Comparison of ENCODE assay signal across 18 cellular contexts in the genomic region with DNA sequence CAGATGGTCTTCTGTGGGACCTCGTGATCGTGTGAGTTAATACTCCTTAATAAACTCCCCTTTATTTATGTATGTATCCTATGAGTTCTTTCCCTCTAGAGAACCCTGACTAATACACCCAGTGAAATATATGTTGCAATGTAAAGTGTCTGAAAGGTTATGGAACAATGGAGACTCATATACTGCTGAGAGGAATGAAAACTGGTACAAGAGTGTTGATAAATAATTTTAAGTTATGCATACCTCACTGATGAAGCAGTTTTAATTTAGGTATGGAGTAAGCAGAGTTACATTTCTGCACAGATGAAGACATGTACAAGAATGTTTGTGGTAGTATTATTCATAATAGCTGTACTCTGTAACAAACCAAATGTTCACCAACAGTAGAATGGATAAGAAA.
DNase-seq lines count a peak whose midpoint lies in the region; ATAC-seq, FAIRE-seq and TF ChIP-seq lines count a peak whose summit lies in the region.
"Had no signal": no experiment of that assay in that cellular context is flagged by ENCODE, and none has a peak within 500 bp of the region (broad histone marks: within the 10 kb centered on the region; RNA-seq: fewer than 3 reads in every experiment).

No MANE protein-coding gene starts in this region.

- H3K36me3 ChIP-seq in RWPE2 (ENCODE audit: low read depth) (no peaks in the 10 kb centered on the region), keratinocyte (ENCODE audit: control insufficient read depth in 2 of 2, extremely low read depth in 1 of 2, insufficient read depth in 2 of 2, low read length in 2 of 2) (no peaks in the 10 kb centered on the region)
- H3K36me3 ChIP-seq: HAP-1 had no signal

- H3K27ac ChIP-seq in RWPE2 (ENCODE audit: poor library complexity, severe bottlenecking) (no peak overlapping the region), keratinocyte (ENCODE audit: control insufficient read depth, insufficient read depth, low read length) (peak overlapping the region; percentile 41)

- H3K9me1 ChIP-seq in keratinocyte (ENCODE audit: control insufficient read depth, extremely low read depth, insufficient read depth, low read length): no peaks in the 10 kb centered on the region

- H3K4me2 ChIP-seq in keratinocyte (ENCODE audit: control insufficient read depth, extremely low read depth, insufficient read depth, low read depth, low read length): no peak overlapping the region

- H3K9ac ChIP-seq in keratinocyte (ENCODE audit: control insufficient read depth, extremely low read depth, insufficient read depth, low read length): no peak overlapping the region

- FAIRE-seq in keratinocyte (lab: Jason Lieb, UNC): no peak
- FAIRE-seq: GM12891, GM18507, H54 had no signal

- no peak for DNase-seq in RWPE2 (ENCODE audit: low spot score)
- DNase-seq in epithelial cell of esophagus (ENCODE audit: low read depth): peak; percentile 76
- DNase-seq in keratinocyte (ENCODE audit: low read depth, low spot score): no peak
- no peak for DNase-seq in NCI-H2107 (lab: John Stamatoyannopoulos, UW)
- DNase-seq in activated CD4-positive, CD25-positive, alpha-beta regulatory T cell (lab: John Stamatoyannopoulos, UW): no peak
- DNase-seq: C1 segment of cervical spinal cord; Calu3; CD4-positive, alpha-beta memory T cell; DMS53; DMS79 treated with DMSO at 0.1 percent for 48 hours; GF-D8; GOT3; HFFc6 had no signal

- H3K4me3 ChIP-seq in RWPE2 (ENCODE audit: severe bottlenecking) (no peak overlapping the region), epithelial cell of esophagus (ENCODE audit: low read length) (no peak overlapping the region), keratinocyte (ENCODE audit: control insufficient read depth in 2 of 3, extremely low read depth in 1 of 3, insufficient read depth in 2 of 3, low read depth in 1 of 3, low read length in 3 of 3) (no peak overlapping the region)
- H3K4me3 ChIP-seq: HAP-1 had no signal

- H4K20me1 ChIP-seq in keratinocyte (ENCODE audit: control insufficient read depth, extremely low read depth, insufficient read depth, low read length): no peaks in the 10 kb centered on the region

- H2AFZ ChIP-seq in keratinocyte (ENCODE audit: control insufficient read depth, low read length): no peak overlapping the region

- H3K9me3 ChIP-seq in RWPE2 (ENCODE audit: severe bottlenecking): no peaks in the 10 kb centered on the region
- H3K9me3 ChIP-seq in keratinocyte (ENCODE audit: control insufficient read depth, low read depth, low read length): no peaks in the 10 kb centered on the region
- H3K9me3 ChIP-seq: HAP-1 had no signal

- no peaks in the 10 kb centered on the region for H3K4me1 ChIP-seq in RWPE2 (ENCODE audit: insufficient read depth, poor library complexity, severe bottlenecking)
- no peaks in the 10 kb centered on the region for H3K4me1 ChIP-seq in keratinocyte (ENCODE audit: control insufficient read depth, extremely low read depth, insufficient read depth, low read length)
- H3K4me1 ChIP-seq: HAP-1 had no signal

- H3K79me2 ChIP-seq in keratinocyte (ENCODE audit: control insufficient read depth, insufficient read depth, low read length): no peaks in the 10 kb centered on the region

- H3K27me3 ChIP-seq in RWPE2 (ENCODE audit: insufficient read depth, poor library complexity, severe bottlenecking): no peaks in the 10 kb centered on the region
- H3K27me3 ChIP-seq in keratinocyte (ENCODE audit: control insufficient read depth, extremely low read depth, insufficient read depth, low read length): no peaks in the 10 kb centered on the region

- dilution Hi-C loops in keratinocyte (cut with MboI; ENCODE audit: extremely low pct_ligation_motif_present, low sequenced_read_pairs): no loop called here

- ATAC-seq in RWPE2 (ENCODE audit: low read depth): peak; percentile 27; the same call in 1 of the 3 replicates
- ATAC-seq in GM21515 (IDR thresholded peaks at IDR 0.05; ENCODE audit: unreplicated experiment): no peak

- no peak for TF ChIP-seq CTCF in RWPE2 (IDR thresholded peaks at IDR 0.05; ENCODE audit: poor library complexity, severe bottlenecking)
- TF ChIP-seq CTCF in epithelial cell of esophagus (IDR thresholded peaks at IDR 0.05; ENCODE audit: insufficient read depth, low read depth, low read length, missing control alignments): no peak
- TF ChIP-seq CTCF in keratinocyte (optimal IDR thresholded peaks at IDR 0.05 in 1 of 3, IDR thresholded peaks at IDR 0.05 in 1 of 3, conservative IDR thresholded peaks at IDR 0.05 in 1 of 3; ENCODE audit: extremely low read depth in 1 of 3, insufficient read depth in 2 of 3, low read length in 3 of 3): no peak
